ENCODE assay signal across 9 cellular contexts in the genomic region with DNA sequence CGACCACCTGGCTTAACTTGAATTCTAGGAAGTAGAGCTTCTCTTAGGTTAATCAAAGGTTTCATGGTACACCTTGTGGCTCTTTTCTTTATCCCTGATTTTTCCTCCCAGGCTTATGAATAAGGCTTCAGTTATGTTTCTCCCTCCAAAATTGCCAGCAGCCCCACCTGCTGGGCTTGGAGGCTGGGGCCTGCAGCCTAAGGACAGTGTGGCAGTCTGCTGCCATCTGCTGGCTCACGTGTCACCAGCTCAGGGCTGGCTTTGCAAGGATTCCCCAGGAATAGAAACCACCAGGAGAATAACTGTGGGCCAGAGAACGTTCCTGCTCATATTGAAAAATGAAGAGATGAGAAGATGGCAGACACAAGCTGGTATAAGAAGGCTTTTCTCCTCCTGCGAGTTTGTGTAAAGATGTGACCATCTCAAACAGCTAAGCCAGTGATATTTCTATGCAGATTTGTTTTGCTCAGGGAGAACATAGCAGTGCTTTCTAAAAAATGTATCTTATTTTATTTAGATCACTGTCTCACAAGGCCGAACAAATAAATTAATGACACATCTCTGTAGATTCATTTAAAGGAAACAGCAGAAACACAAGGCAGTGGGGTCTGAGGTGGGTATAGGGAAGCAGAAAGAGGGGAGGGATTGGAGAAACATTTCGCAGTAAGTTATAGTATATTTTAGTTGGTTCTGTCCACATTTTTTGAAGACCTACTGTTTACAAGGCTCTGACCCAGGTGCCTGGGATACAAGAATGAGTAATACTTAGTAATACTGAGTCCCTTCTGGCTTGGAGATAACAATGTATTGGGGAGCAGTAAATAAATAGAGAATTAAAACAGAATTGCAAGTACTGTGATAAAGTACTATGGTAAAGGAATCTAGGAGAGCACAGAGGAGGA.
A peak's percentile ranks its signal among the peaks of the same experiment; 100 is the strongest.
DNase-seq lines count a peak whose midpoint lies in the region; ATAC-seq and TF ChIP-seq lines count a peak whose summit lies in the region.
"Had no signal": no experiment of that assay in that cellular context is flagged by ENCODE, and none has a peak within 500 bp of the region (broad histone marks: within the 10 kb centered on the region; RNA-seq: fewer than 3 reads in every experiment).

No MANE protein-coding gene starts in this region.

- H3K4me1 Mint-ChIP-seq in CD4-positive, CD25-positive, alpha-beta regulatory T cell: peaks cover 0 to 17% (median 7%) of the 10 kb centered on the region in 4 donors

- ATAC-seq in CD4-positive, CD25-positive, alpha-beta regulatory T cell (ENCODE audit: low read depth in 2 of 2): peak; percentile 78 to 79
- ATAC-seq in GM19452 (IDR thresholded peaks at IDR 0.05; ENCODE audit: unreplicated experiment) (peak; percentile 59), HG03571 (IDR thresholded peaks at IDR 0.05; ENCODE audit: unreplicated experiment) (peak; percentile 61)

- no peak overlapping the region for H3K27ac Mint-ChIP-seq in CD4-positive, CD25-positive, alpha-beta regulatory T cell
- H3K27ac Mint-ChIP-seq: T-helper 1 cell treated with Interleukin-12 subunit alpha and Interleukin-12 subunit beta and Interleukin-4 antibody, amounts not matched to agents 30 μg/mL and 1 μg/mL, for 36 hours had no signal

- TF ChIP-seq POLR2A in lower leg skin (IDR thresholded peaks at IDR 0.05): no peak

- peak in 1 of 3 donors; percentile 91 for TF ChIP-seq CTCF in lower leg skin (IDR thresholded peaks at IDR 0.05)

- H3K4me1 ChIP-seq in CD4-positive, CD25-positive, alpha-beta regulatory T cell (ENCODE audit: control insufficient read depth, insufficient read depth, low read length, poor library complexity, severe bottlenecking): peaks cover 52% of the 10 kb centered on the region

- H3K4me3 Mint-ChIP-seq in CD4-positive, CD25-positive, alpha-beta regulatory T cell: no peak overlapping the region
- H3K4me3 Mint-ChIP-seq: T-helper 1 cell treated with Interleukin-12 subunit alpha and Interleukin-12 subunit beta and Interleukin-4 antibody, amounts not matched to agents 30 μg/mL and 1 μg/mL, for 36 hours had no signal

- H3K36me3 ChIP-seq in CD4-positive, CD25-positive, alpha-beta regulatory T cell (ENCODE audit: control insufficient read depth, insufficient read depth, low read length): no peaks in the 10 kb centered on the region

- peak; percentile 62 to 82 (median 76) for DNase-seq in CD4-positive, CD25-positive, alpha-beta regulatory T cell
- DNase-seq in NCI-H748 (lab: John Stamatoyannopoulos, UW; ENCODE audit: unreplicated experiment): peak; percentile 82
- peak; percentile 74 for DNase-seq in activated CD4-positive, alpha-beta T cell treated with anti-CD3 and anti-CD28 coated beads, Interleukin-2, amount 50 U/mL, for 1 hour
- peak; percentile 90 for DNase-seq in dedifferentiated amniotic fluid mesenchymal stem cell (ENCODE audit: extremely low spot score)
- DNase-seq in lower leg skin (ENCODE audit: low spot score in 2 of 2): peak; percentile 74 to 95
- DNase-seq in stimulated activated CD8-positive, alpha-beta memory T cell treated with anti-CD3 and anti-CD28 coated beads, Interleukin-12 subunit alpha, Interleukin-12 subunit beta, amount 100 ng/mL, for 1 hour (ENCODE audit: low read depth): peak; percentile 50

- H3K27ac ChIP-seq in CD4-positive, CD25-positive, alpha-beta regulatory T cell (ENCODE audit: insufficient read depth, low read length, poor library complexity, severe bottlenecking): no peak overlapping the region

- H3K4me3 ChIP-seq in CD4-positive, CD25-positive, alpha-beta regulatory T cell (ENCODE audit: low read depth, low read length): no peak overlapping the region
- no peak overlapping the region for H3K4me3 ChIP-seq in lower leg skin (ENCODE audit: low read depth, poor library complexity, severe bottlenecking)

- intact Hi-C loops in lower leg skin (cut with DNase I; ENCODE audit: low total_unique reads): loop anchor here (5.0 kb wide), 1 partner anchor 286 kb away; no protein-coding TSS in a partner anchor

- WGBS in lower leg skin, 2 donors: 39 to 44% methylated on average over 6 of the region's 6 CpGs

- H3K9me3 Mint-ChIP-seq in CD4-positive, CD25-positive, alpha-beta regulatory T cell: no peaks in the 10 kb centered on the region
- H3K9me3 Mint-ChIP-seq: T-helper 1 cell treated with Interleukin-12 subunit alpha and Interleukin-12 subunit beta and Interleukin-4 antibody, amounts not matched to agents 30 μg/mL and 1 μg/mL, for 36 hours had no signal

- H3K27me3 ChIP-seq in CD4-positive, CD25-positive, alpha-beta regulatory T cell (ENCODE audit: control insufficient read depth, insufficient read depth, low read length): peaks cover 6% of the 10 kb centered on the region

- peaks cover 6% of the 10 kb centered on the region for H3K27me3 Mint-ChIP-seq in CD4-positive, CD25-positive, alpha-beta regulatory T cell

- no peaks in the 10 kb centered on the region for H3K9me3 ChIP-seq in CD4-positive, CD25-positive, alpha-beta regulatory T cell (ENCODE audit: control insufficient read depth in 2 of 2, low read length in 2 of 2)

- H3K36me3 Mint-ChIP-seq in CD4-positive, CD25-positive, alpha-beta regulatory T cell: peaks cover 3% of the 10 kb centered on the region
